2 cellular contexts compared by ENCODE assay signal in genomic region chr17:82156284-82156925, GRCh38.
TF ChIP-seq lines count a peak whose summit lies in the region.

No MANE protein-coding gene starts in this region.

TF ChIP-seq in A549, 52 proteins besides CTCF, POLR2A, EP300 and RAD21:
- TF ChIP-seq BHLHE40 (IDR thresholded peaks at IDR 0.05; ENCODE audit: low read depth, low read length) (no peak), REST (IDR thresholded peaks at IDR 0.05) (no peak)

TF ChIP-seq in HEK293, 187 proteins besides CTCF, POLR2A, EP300 and RAD21:
- TF ChIP-seq MYNN (tag by site-specific recombination; IDR thresholded peaks at IDR 0.05; ENCODE audit: borderline replicate concordance) (no peak), EGR2 (tag by site-specific recombination; IDR thresholded peaks at IDR 0.05; ENCODE audit: low read depth) (0 out of 2 replicates have a peak, but pooled peaks have one; percentile 26)
